In genomic region chr14:98304574-98304973, GRCh38 we compare ENCODE assay signal across 4 cellular contexts.
"Had no signal": no experiment of that assay in that cellular context is flagged by ENCODE, and none has a peak within 500 bp of the region (broad histone marks: within the 10 kb centered on the region; RNA-seq: fewer than 3 reads in every experiment).

No MANE protein-coding gene starts in this region.

- DNase-seq: IMR-90, KBM-7 had no signal

- H3K27ac ChIP-seq: HL-60 had no signal

- H3K4me3 ChIP-seq: K562 had no signal
